In the genomic region with DNA sequence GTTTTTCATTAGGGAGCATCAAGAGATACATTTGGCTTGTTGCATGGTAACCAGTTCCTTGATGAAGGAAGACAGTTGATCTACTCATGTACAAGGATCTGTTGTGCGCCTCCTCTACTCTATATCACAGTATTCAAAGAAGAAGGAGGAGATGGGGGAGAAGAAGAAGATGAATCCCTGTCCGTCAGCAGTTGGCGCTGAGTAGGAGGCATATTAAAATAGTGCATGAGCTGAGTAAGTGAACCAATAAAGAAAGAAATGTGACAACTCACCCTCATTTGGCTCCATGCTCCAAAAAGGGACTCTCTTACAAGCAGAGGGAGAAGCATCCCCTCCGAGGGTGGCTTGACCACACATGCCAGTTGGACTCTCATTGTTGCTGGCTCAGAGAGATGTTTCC, we compare ENCODE assay signal across 11 cellular contexts. TPM values are rescaled to one million over a fixed set of nuclear protein-coding genes. Genes with fewer than 3 reads are reported as not detected.
"Had no signal": no experiment of that assay in that cellular context is flagged by ENCODE, and none has a peak within 500 bp of the region (broad histone marks: within the 10 kb centered on the region; RNA-seq: fewer than 3 reads in every experiment).

No MANE protein-coding gene starts in this region.

- H3K36me3 ChIP-seq: HAP-1 had no signal

- H3K4me2 ChIP-seq: GM23338 had no signal

- H3K27ac ChIP-seq: GM23248 had no signal

- H3K4me1 ChIP-seq: HAP-1 had no signal

- H3K9ac ChIP-seq: GM23248 had no signal

- H3K9me3 ChIP-seq: HAP-1 had no signal

- H3K4me3 ChIP-seq: GM23248, GM23338, HAP-1 had no signal

- ATAC-seq: GM23338, HCT116 had no signal

- DNase-seq: GM23248, GOT3, H7, H9, HCEC 1CT, HFFc6 had no signal

RNA-seq across cellular contexts. Expression of gene NPS, which starts 20.1 kb away (rescaled TPM):
- total RNA-seq: GM23248, GM23338, H1, H4, H7, H9, HFFc6 had no signal
